In genomic region chr10:8060704-8061121, GRCh38 we compare ENCODE assay signal across 9 cellular contexts. TPM values are rescaled to one million over a fixed set of nuclear protein-coding genes. Genes with fewer than 3 reads are reported as not detected.
DNase-seq lines count a peak whose midpoint lies in the region; TF ChIP-seq lines count a peak whose summit lies in the region.
"Had no signal": no experiment of that assay in that cellular context is flagged by ENCODE, and none has a peak within 500 bp of the region (broad histone marks: within the 10 kb centered on the region; RNA-seq: fewer than 3 reads in every experiment).

No MANE protein-coding gene starts in this region.

- H3K4me2 ChIP-seq in MM.1S (ENCODE audit: low read depth, low read length) = peak overlapping the region; percentile 61

- H3K36me3 ChIP-seq in MM.1S (replicated peaks; ENCODE audit: insufficient read depth, low read length) (no peaks in the 10 kb centered on the region), prostate gland (no peaks in the 10 kb centered on the region), adrenal gland (replicated peaks in 1 of 2) (no peaks in the 10 kb centered on the region)
- peaks cover 33% of the 10 kb centered on the region for H3K36me3 ChIP-seq in effector memory CD4-positive, alpha-beta T cell (ENCODE audit: control insufficient read depth, insufficient read depth, low read length)

- H4K20me1 ChIP-seq in MM.1S (ENCODE audit: insufficient read depth, low read length) = no peaks in the 10 kb centered on the region

- H2AFZ ChIP-seq in MM.1S (ENCODE audit: low read length) = peak overlapping the region; percentile 71

- in situ Hi-C loops in KBM-7 (cut with MboI; ENCODE audit: low pct_unique_long_range_greater_than_20kb, low sequenced_read_pairs) = no loop called here

- H3K27ac ChIP-seq in MM.1S (ENCODE audit: low read length) (peak overlapping the region; percentile 43; the same call in 1 of the 2 replicates), prostate gland (peak overlapping the region; percentile 52 to 75), adrenal gland (no peak overlapping the region)
- peak overlapping the region; percentile 91 for H3K27ac ChIP-seq in effector memory CD4-positive, alpha-beta T cell (ENCODE audit: insufficient read depth, low read length, poor library complexity, severe bottlenecking)

- peak overlapping the region; percentile 16 for H3K4me3 ChIP-seq in GM12865 (ENCODE audit: low read depth, low read length)
- H3K4me3 ChIP-seq in MM.1S (ENCODE audit: low read length) = peak overlapping the region; percentile 47
- peak overlapping the region; percentile 39 for H3K4me3 ChIP-seq in effector memory CD4-positive, alpha-beta T cell (ENCODE audit: insufficient read depth, low read depth, low read length, poor library complexity, severe bottlenecking)
- H3K4me3 ChIP-seq in prostate gland = peak overlapping the region in 1 of 2 donors; percentile 59
- H3K4me3 ChIP-seq in adrenal gland = peak overlapping the region in 1 of 4 donors; percentile 23

- no peaks in the 10 kb centered on the region for H3K9me2 ChIP-seq in MM.1S (replicated peaks; ENCODE audit: insufficient read depth, low read length)

- H3K9ac ChIP-seq in MM.1S (ENCODE audit: low read length) = peak overlapping the region; percentile 28; the same call in 1 of the 2 replicates

- no peaks in the 10 kb centered on the region for H3K4me1 ChIP-seq in MM.1S (ENCODE audit: low read length)
- H3K4me1 ChIP-seq in effector memory CD4-positive, alpha-beta T cell (ENCODE audit: control insufficient read depth, insufficient read depth, low read length, poor library complexity, severe bottlenecking) = peaks cover 64% of the 10 kb centered on the region
- H3K4me1 ChIP-seq in prostate gland (replicated peaks) = peaks cover 4% of the 10 kb centered on the region
- peaks cover 5 to 20% of the 10 kb centered on the region in 2 donors for H3K4me1 ChIP-seq in adrenal gland (replicated peaks in 1 of 2)

- no peaks in the 10 kb centered on the region for H3K9me3 ChIP-seq in MM.1S (replicated peaks; ENCODE audit: insufficient read depth, low read length)
- no peaks in the 10 kb centered on the region for H3K9me3 ChIP-seq in effector memory CD4-positive, alpha-beta T cell (ENCODE audit: control insufficient read depth, low read length)
- no peaks in the 10 kb centered on the region for H3K9me3 ChIP-seq in prostate gland
- no peaks in the 10 kb centered on the region for H3K9me3 ChIP-seq in adrenal gland (replicated peaks in 1 of 3)

- no peak for TF ChIP-seq POLR2A in prostate gland (IDR thresholded peaks at IDR 0.05)
- TF ChIP-seq POLR2A in adrenal gland (IDR thresholded peaks at IDR 0.05) = no peak

- intact Hi-C loops in prostate gland (cut with DNase I) = no loop called here
- intact Hi-C loops in adrenal gland (cut with DNase I) = no loop called here

- 36% methylated on average over 10 of the region's 10 CpGs for WGBS in prostate gland
- 63 to 69% (median 68%) methylated on average over 10 of the region's 10 CpGs for WGBS in adrenal gland, 4 donors

- TF ChIP-seq CTCF in GM12865 (IDR thresholded peaks at IDR 0.05; ENCODE audit: insufficient read depth, low read depth, low read length, missing control alignments) (no peak), MM.1S (IDR thresholded peaks at IDR 0.05; ENCODE audit: low read length) (no peak), prostate gland (IDR thresholded peaks at IDR 0.05) (no peak), adrenal gland (IDR thresholded peaks at IDR 0.05) (no peak)

- H3K27me3 ChIP-seq in MM.1S (replicated peaks; ENCODE audit: insufficient read depth, low read length) (no peaks in the 10 kb centered on the region), prostate gland (replicated peaks; ENCODE audit: insufficient read depth) (no peaks in the 10 kb centered on the region), adrenal gland (no peaks in the 10 kb centered on the region)
- no peaks in the 10 kb centered on the region for H3K27me3 ChIP-seq in effector memory CD4-positive, alpha-beta T cell (replicated peaks; ENCODE audit: control insufficient read depth, insufficient read depth, low read length, poor library complexity, severe bottlenecking)

- no peaks in the 10 kb centered on the region for H3F3A ChIP-seq in MM.1S (ENCODE audit: insufficient read depth, low read length)

- DNase-seq in GM12865 (ENCODE audit: low read depth) = peak; percentile 28
- DNase-seq in MM.1S = no peak
- no peak for DNase-seq in effector memory CD4-positive, alpha-beta T cell
- DNase-seq in prostate gland (ENCODE audit: low spot score) = no peak
- DNase-seq in KBM-7 = no peak
- no peak for DNase-seq in adrenal gland
- no peak for DNase-seq in putamen (ENCODE audit: low spot score)
- DNase-seq in glomerular visceral epithelial cell (ENCODE audit: extremely low spot score) = no peak
- DNase-seq: KG1 had no signal

- no peaks in the 10 kb centered on the region for H3K79me2 ChIP-seq in MM.1S (ENCODE audit: low read length)

RNA-seq across cellular contexts. Expression of gene GATA3, which starts 6.2 kb away (rescaled TPM):
- total RNA-seq in prostate gland (10 to 100 TPM; 10.4 to 19.9 TPM), adrenal gland (1 to 10 TPM; 1.8 to 7.7 (median 4.7) TPM)
- polyA plus RNA-seq in adrenal gland = 10 to 100 TPM in 1 of 3 donors, 1 to 10 TPM in 2; 4.0 to 11.6 (median 5.4) TPM

Comparison
In these comparisons a context has a peak if more than half of its experiments do, and no peak if none do; other contexts are left out.
1. H3K27ac ChIP-seq: peak in MM.1S (single experiment), effector memory CD4-positive, alpha-beta T cell (single experiment) and prostate gland (2 of 2); none in adrenal gland (0 of 5).